In the genomic region with DNA sequence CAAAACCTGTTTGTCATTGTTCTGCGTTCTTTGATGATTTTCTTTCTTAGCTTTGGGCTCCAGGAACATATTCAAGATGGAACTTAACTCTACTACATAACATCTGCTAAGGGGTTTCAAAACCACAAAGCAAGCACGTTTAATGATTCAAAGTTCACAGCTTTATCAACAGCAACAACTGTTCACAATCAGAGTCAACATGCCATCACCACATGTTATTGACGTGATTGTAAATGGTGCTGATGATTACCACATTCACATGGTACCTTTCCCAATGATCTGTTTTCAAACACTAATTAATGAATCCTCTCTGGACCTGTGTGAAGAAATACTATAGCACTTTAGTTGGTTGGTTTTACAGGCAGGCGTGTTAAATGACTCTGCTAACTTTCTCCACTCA, we compare ENCODE assay signal across 17 cellular contexts.
DNase-seq lines count a peak whose midpoint lies in the region; ATAC-seq, FAIRE-seq and TF ChIP-seq lines count a peak whose summit lies in the region.
"Had no signal": no experiment of that assay in that cellular context is flagged by ENCODE, and none has a peak within 500 bp of the region (broad histone marks: within the 10 kb centered on the region; RNA-seq: fewer than 3 reads in every experiment).

No MANE protein-coding gene starts in this region.

- DNase-seq in AG10803 (ENCODE audit: low read depth): peak; percentile 48
- DNase-seq in astrocyte (ENCODE audit: low read depth): no peak
- DNase-seq in fibroblast of mammary gland (ENCODE audit: low read depth): peak; percentile 37
- no peak for DNase-seq in right lobe of liver
- DNase-seq in NCI-H1092 (lab: John Stamatoyannopoulos, UW): no peak
- DNase-seq in SIG-M5 (lab: John Stamatoyannopoulos, UW): no peak
- no peak for DNase-seq in globus pallidus (ENCODE audit: low spot score)
- DNase-seq: ACHN; C1 segment of cervical spinal cord; Calu3; CD4-positive, alpha-beta T cell; DMS79; H7 had no signal

- no peaks in the 10 kb centered on the region for H3K79me2 ChIP-seq in astrocyte (ENCODE audit: insufficient read depth, low read length)

- FAIRE-seq in astrocyte (lab: Jason Lieb, UNC): peak; percentile 55
- FAIRE-seq: GM12891 had no signal

- H3K4me2 ChIP-seq in astrocyte (ENCODE audit: low read length): no peak overlapping the region
- H3K4me2 ChIP-seq: GM23338 had no signal

- H3K36me3 Mint-ChIP-seq in astrocyte (ENCODE audit: low read depth, unreplicated experiment): no peaks in the 10 kb centered on the region

- H3K9ac ChIP-seq in astrocyte (ENCODE audit: low read length): no peak overlapping the region

- no peaks in the 10 kb centered on the region for H4K20me1 ChIP-seq in astrocyte (ENCODE audit: insufficient read depth, low read length)

- no peak overlapping the region for H3K27ac Mint-ChIP-seq in astrocyte (ENCODE audit: unreplicated experiment)
- H3K27ac Mint-ChIP-seq: B cell; CD4-positive, alpha-beta T cell; GM23338 had no signal

- H3K27ac ChIP-seq in astrocyte (ENCODE audit: low read depth, low read length) (no peak overlapping the region), right lobe of liver (no peak overlapping the region)

- no peak overlapping the region for H3K4me3 ChIP-seq in AG10803 (ENCODE audit: low read length)
- H3K4me3 ChIP-seq in astrocyte (ENCODE audit: insufficient read depth, low read depth, low read length): no peak overlapping the region
- no peak overlapping the region for H3K4me3 ChIP-seq in fibroblast of mammary gland (ENCODE audit: control insufficient read depth, low read depth, low read length)
- no peak overlapping the region for H3K4me3 ChIP-seq in right lobe of liver
- H3K4me3 ChIP-seq: GM23338 had no signal

- H3K9me3 ChIP-seq in astrocyte (ENCODE audit: insufficient read depth, low read depth, low read length) (no peaks in the 10 kb centered on the region), right lobe of liver (peaks cover 0 to under 1% (median 0%) of the 10 kb centered on the region in 4 donors)

- ATAC-seq in right lobe of liver: peak; percentile 67 to 74 (median 70)
- no peak for ATAC-seq in GM21360 (IDR thresholded peaks at IDR 0.05; ENCODE audit: unreplicated experiment)
- ATAC-seq: GM23338 had no signal

- H3K9me3 Mint-ChIP-seq in astrocyte (ENCODE audit: unreplicated experiment): no peaks in the 10 kb centered on the region
- H3K9me3 Mint-ChIP-seq: GM23338 had no signal

- H3K36me3 ChIP-seq in astrocyte (ENCODE audit: insufficient read depth, low read length) (no peaks in the 10 kb centered on the region), right lobe of liver (no peaks in the 10 kb centered on the region)

- TF ChIP-seq CTCF in AG10803 (conservative IDR thresholded peaks at IDR 0.05; ENCODE audit: low read length) (no peak), astrocyte (IDR thresholded peaks at IDR 0.05; ENCODE audit: insufficient read depth, low read depth, low read length) (no peak), fibroblast of mammary gland (conservative IDR thresholded peaks at IDR 0.05; ENCODE audit: control insufficient read depth, insufficient read depth, low read depth, low read length) (no peak), right lobe of liver (IDR thresholded peaks at IDR 0.05) (no peak)

- peaks cover 2% of the 10 kb centered on the region for H3K27me3 ChIP-seq in astrocyte (ENCODE audit: insufficient read depth, low read length)
- no peaks in the 10 kb centered on the region for H3K27me3 ChIP-seq in right lobe of liver

- peaks cover 3% of the 10 kb centered on the region for H3K27me3 Mint-ChIP-seq in astrocyte (ENCODE audit: low read depth, unreplicated experiment)
- H3K27me3 Mint-ChIP-seq: B cell; CD4-positive, alpha-beta T cell had no signal

- TF ChIP-seq POLR2A in right lobe of liver (IDR thresholded peaks at IDR 0.05): no peak

- H3K4me3 Mint-ChIP-seq in astrocyte (ENCODE audit: unreplicated experiment): no peak overlapping the region
- H3K4me3 Mint-ChIP-seq: B cell; CD4-positive, alpha-beta T cell; GM23338 had no signal

- H3K4me1 Mint-ChIP-seq in astrocyte (ENCODE audit: low read depth, unreplicated experiment): peaks cover 12% of the 10 kb centered on the region
- H3K4me1 Mint-ChIP-seq: B cell, GM23338 had no signal

- H3K4me1 ChIP-seq in astrocyte (ENCODE audit: insufficient read depth, low read length) (peaks cover 3% of the 10 kb centered on the region), right lobe of liver (peaks cover 0 to 26% (median 8%) of the 10 kb centered on the region in 4 donors)

- WGBS in right lobe of liver (ENCODE audit: insufficient coverage, low coverage, low lambda C conversion rate, missing lambda C conversion rate): 32% methylated on average over 4 of the region's 4 CpGs

- no peak overlapping the region for H2AFZ ChIP-seq in astrocyte (ENCODE audit: low read depth, low read length)
- H2AFZ ChIP-seq: GM23338 had no signal

- intact Hi-C loops in right lobe of liver (cut with DNase I): no loop called here

Comparison
In these comparisons a context has a peak if more than half of its experiments do, and no peak if none do; other contexts are left out.
1. DNase-seq: peak in AG10803 (single experiment) and fibroblast of mammary gland (single experiment); none in astrocyte (single experiment), right lobe of liver (0 of 3), NCI-H1092 (single experiment), SIG-M5 (single experiment) and globus pallidus (single experiment).